In genomic region chr18:5527603-5528002, GRCh38 we compare ENCODE assay signal across 11 cellular contexts. TPM values are rescaled to one million over a fixed set of nuclear protein-coding genes. Genes with fewer than 3 reads are reported as not detected.
DNase-seq lines count a peak whose midpoint lies in the region; ATAC-seq and TF ChIP-seq lines count a peak whose summit lies in the region.
"Had no signal": no experiment of that assay in that cellular context is flagged by ENCODE, and none has a peak within 500 bp of the region (broad histone marks: within the 10 kb centered on the region; RNA-seq: fewer than 3 reads in every experiment).

No MANE protein-coding gene starts in this region.

- intact Hi-C loops in left ventricle myocardium inferior (cut with micrococcal nuclease), result no loop called here
- intact Hi-C loops in esophagus muscularis mucosa (cut with DNase I), result no loop called here

- H3K36me3 ChIP-seq in left ventricle myocardium inferior (no peaks in the 10 kb centered on the region), smooth muscle cell (ENCODE audit: low read depth) (no peaks in the 10 kb centered on the region), esophagus muscularis mucosa (no peaks in the 10 kb centered on the region)

- 7% methylated on average over 6 of the region's 6 CpGs for WGBS in smooth muscle cell (ENCODE audit: low lambda C conversion rate)
- 31% methylated on average over 6 of the region's 6 CpGs for whole genome bisulfite sequencing in esophagus muscularis mucosa

- ATAC-seq in GM21786 (IDR thresholded peaks at IDR 0.05; ENCODE audit: unreplicated experiment) (no peak), GM21576 (IDR thresholded peaks at IDR 0.05; ENCODE audit: unreplicated experiment) (no peak), HG02973 (IDR thresholded peaks at IDR 0.05; ENCODE audit: unreplicated experiment) (no peak)
- ATAC-seq: activated CD8-positive, alpha-beta T cell treated with anti-CD3 and anti-CD28 coated beads, Interleukin-2, amount 10 ng/mL, durations not matched to agents 7 days and 5 days had no signal

- TF ChIP-seq POLR2A in esophagus muscularis mucosa (IDR thresholded peaks at IDR 0.05; ENCODE audit: low read depth), result no peak

- peak overlapping the region; percentile 60 for H3K4me2 ChIP-seq in smooth muscle cell

- no peaks in the 10 kb centered on the region for H3K4me1 ChIP-seq in left ventricle myocardium inferior
- H3K4me1 ChIP-seq in smooth muscle cell (ENCODE audit: low read depth), result no peaks in the 10 kb centered on the region
- peaks cover 0 to 22% (median 5%) of the 10 kb centered on the region in 4 donors for H3K4me1 ChIP-seq in esophagus muscularis mucosa

- H3K79me2 ChIP-seq in smooth muscle cell (ENCODE audit: low read depth), result peaks cover 48% of the 10 kb centered on the region

- no peaks in the 10 kb centered on the region for H4K20me1 ChIP-seq in smooth muscle cell (ENCODE audit: low read depth)

- no peak overlapping the region for H3K9ac ChIP-seq in smooth muscle cell (ENCODE audit: low read depth)

- no peak for TF ChIP-seq EP300 in esophagus muscularis mucosa (IDR thresholded peaks at IDR 0.05)

- no peak overlapping the region for H2AFZ ChIP-seq in smooth muscle cell (ENCODE audit: low read depth)

- H3K4me3 ChIP-seq in astrocyte of the cerebellum (ENCODE audit: low read depth, low read length), result no peak overlapping the region
- no peak overlapping the region for H3K4me3 ChIP-seq in left ventricle myocardium inferior
- H3K4me3 ChIP-seq in smooth muscle cell, result no peak overlapping the region
- no peak overlapping the region for H3K4me3 ChIP-seq in esophagus muscularis mucosa

- peak overlapping the region; percentile 24 for H3K27ac ChIP-seq in left ventricle myocardium inferior (replicated peaks)
- H3K27ac ChIP-seq in smooth muscle cell (ENCODE audit: low read depth), result peak overlapping the region; percentile 53
- peak overlapping the region in 1 of 4 donors; percentile 34 for H3K27ac ChIP-seq in esophagus muscularis mucosa (replicated peaks in 1 of 4)

- TF ChIP-seq CTCF in astrocyte of the cerebellum (IDR thresholded peaks at IDR 0.05; ENCODE audit: low read depth, low read length, missing control alignments) (no peak), left ventricle myocardium inferior (IDR thresholded peaks at IDR 0.05; ENCODE audit: borderline replicate concordance) (no peak), smooth muscle cell (IDR thresholded peaks at IDR 0.05; ENCODE audit: borderline replicate concordance, insufficient read depth, poor library complexity, severe bottlenecking) (no peak), esophagus muscularis mucosa (IDR thresholded peaks at IDR 0.05) (no peak)

- H3F3A ChIP-seq in smooth muscle cell (ENCODE audit: low read depth), result peaks cover 12% of the 10 kb centered on the region

- no peaks in the 10 kb centered on the region for H3K27me3 ChIP-seq in left ventricle myocardium inferior (ENCODE audit: low read depth)
- H3K27me3 ChIP-seq in smooth muscle cell (ENCODE audit: low read depth), result no peaks in the 10 kb centered on the region
- peaks cover 0 to 6% (median 0%) of the 10 kb centered on the region in 4 donors for H3K27me3 ChIP-seq in esophagus muscularis mucosa

- DNase-seq in H4 (ENCODE audit: low spot score) (peak; percentile 49), astrocyte of the cerebellum (ENCODE audit: low read depth) (peak; percentile 82), left ventricle myocardium inferior (peak; percentile 43), smooth muscle cell (lab: John Stamatoyannopoulos, UW; ENCODE audit: unreplicated experiment) (no peak), esophagus muscularis mucosa (ENCODE audit: extremely low spot score) (no peak)
- DNase-seq: activated CD8-positive, alpha-beta T cell treated with anti-CD3 and anti-CD28 coated beads, Interleukin-2, amount 10 ng/mL, durations not matched to agents 7 days and 5 days; anterior cingulate cortex; hippocampal formation had no signal

- in situ Hi-C loops in astrocyte of the cerebellum (cut with HindIII; ENCODE audit: low sequenced_read_pairs), result no loop called here

- H3K9me3 ChIP-seq in left ventricle myocardium inferior (replicated peaks) (no peaks in the 10 kb centered on the region), smooth muscle cell (replicated peaks; ENCODE audit: low read depth) (no peaks in the 10 kb centered on the region), esophagus muscularis mucosa (no peaks in the 10 kb centered on the region)

RNA-seq across cellular contexts. Expression of gene EPB41L3, which starts 16.2 kb away (rescaled TPM):
- 10.3 and 14.1 TPM in 2 replicates for total RNA-seq in H4 (2014; rRNA removed; shearing (Covaris generic))
- total RNA-seq in left ventricle myocardium inferior, result 6.3 TPM
- total RNA-seq in smooth muscle cell, result 22.5 and 26.9 TPM in 2 replicates
- polyA plus RNA-seq in smooth muscle cell, result 11.5 and 29.7 TPM in 2 replicates
- total RNA-seq in esophagus muscularis mucosa, result 10 to 100 TPM; 32.0 to 60.6 (median 41.8) TPM

Comparison
In these comparisons a context has a peak if more than half of its experiments do, and no peak if none do; other contexts are left out.
1. DNase-seq: peak in H4 (single experiment), astrocyte of the cerebellum (single experiment) and left ventricle myocardium inferior (single experiment); none in smooth muscle cell (single experiment) and esophagus muscularis mucosa (single experiment).